ENCODE assay signal across 20 cellular contexts in genomic region chr21:28669978-28670377, GRCh38.
"Had no signal": no experiment of that assay in that cellular context is flagged by ENCODE, and none has a peak within 500 bp of the region (broad histone marks: within the 10 kb centered on the region; RNA-seq: fewer than 3 reads in every experiment).

No MANE protein-coding gene starts in this region.

- H3K27me3 Mint-ChIP-seq: IgD-negative memory B cell had no signal

- H3K27ac Mint-ChIP-seq: IgD-negative memory B cell had no signal

- ATAC-seq: K562, Panc1, Right ventricle myocardium inferior had no signal

- DNase-seq: MM.1S, NCI-H1092 treated with DMSO at 0.1 percent for 48 hours, NCI-H1436, NCI-H187, NCI-H2029, NCI-H2081 treated with DMSO at 0.1 percent for 48 hours, NCI-H2171, NCI-H226, NCI-H446, NCI-H510A, NCI-H524 treated with DMSO at 0.1 percent for 48 hours, NCI-H69, NCI-H774, SHP77 treated with DMSO at 0.1 percent for 48 hours, SJCRH30, SW 1271 had no signal

- H3K4me3 Mint-ChIP-seq: IgD-negative memory B cell had no signal
